Comparison of ENCODE assay signal across 11 cellular contexts in the genomic region with DNA sequence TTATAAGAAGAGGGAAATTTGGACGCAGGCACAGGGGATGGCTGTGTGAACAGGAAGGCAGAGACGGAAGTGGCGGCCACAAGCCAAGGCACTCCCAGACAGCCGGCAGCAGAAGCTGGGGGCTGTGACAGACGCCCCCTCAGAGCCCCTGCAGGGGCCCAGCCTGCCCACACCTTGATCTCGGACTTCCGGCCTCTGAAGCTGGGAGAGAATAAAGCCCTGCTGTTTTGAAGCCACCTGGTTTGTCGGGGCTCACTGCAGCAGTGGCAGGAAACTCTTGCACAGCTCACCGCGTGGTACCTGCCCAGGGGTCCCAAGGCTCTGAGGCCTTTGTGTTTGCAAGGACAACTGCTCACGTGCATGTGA. TPM values are rescaled to one million over a fixed set of nuclear protein-coding genes. Genes with fewer than 3 reads are reported as not detected.
A peak's percentile ranks its signal among the peaks of the same experiment; 100 is the strongest.
DNase-seq lines count a peak whose midpoint lies in the region; ATAC-seq, FAIRE-seq and TF ChIP-seq lines count a peak whose summit lies in the region.
"Had no signal": no experiment of that assay in that cellular context is flagged by ENCODE, and none has a peak within 500 bp of the region (broad histone marks: within the 10 kb centered on the region; RNA-seq: fewer than 3 reads in every experiment).

No MANE protein-coding gene starts in this region.

- no peaks in the 10 kb centered on the region for H3K36me3 ChIP-seq in kidney (ENCODE audit: control insufficient read depth in 1 of 2, insufficient read depth in 2 of 2, low read length in 2 of 2)

- no peak overlapping the region for H3K27ac Mint-ChIP-seq in activated T-cell treated with anti-CD3 and anti-CD28 coated beads, Interleukin-2, amount 50 U/mL, for 72 hours
- peak overlapping the region in 1 of 2 donors; percentile 57 for H3K27ac Mint-ChIP-seq in natural killer cell treated with Interleukin-12 subunit alpha and Interleukin-12 subunit beta and Interleukin-15 and Interleukin-18, amount 100 ng/mL, for 72 hours

- no peak overlapping the region for H3K9ac ChIP-seq in kidney (ENCODE audit: low read length in 2 of 2)

- H3K4me3 Mint-ChIP-seq in activated T-cell treated with anti-CD3 and anti-CD28 coated beads, Interleukin-2, amount 50 U/mL, for 72 hours: peak overlapping the region; percentile 21 to 38
- H3K4me3 Mint-ChIP-seq in natural killer cell treated with Interleukin-12 subunit alpha and Interleukin-12 subunit beta and Interleukin-15 and Interleukin-18, amount 100 ng/mL, for 72 hours: peak overlapping the region; percentile 70

- no peaks in the 10 kb centered on the region for H3K9me3 Mint-ChIP-seq in activated T-cell treated with anti-CD3 and anti-CD28 coated beads, Interleukin-2, amount 50 U/mL, for 72 hours
- no peaks in the 10 kb centered on the region for H3K9me3 Mint-ChIP-seq in natural killer cell treated with Interleukin-12 subunit alpha and Interleukin-12 subunit beta and Interleukin-15 and Interleukin-18, amount 100 ng/mL, for 72 hours

- H3K27ac ChIP-seq in HL-60 (replicated peaks) (peak overlapping the region; percentile 19; the same call in 1 of the 2 replicates), kidney (ENCODE audit: low read depth in 2 of 2, low read length in 2 of 2) (no peak overlapping the region)

- no peak for TF ChIP-seq CTCF in HL-60 (IDR thresholded peaks at IDR 0.05; ENCODE audit: insufficient read depth, low read length)
- no peak for TF ChIP-seq CTCF in kidney (IDR thresholded peaks at IDR 0.05; ENCODE audit: borderline replicate concordance, extremely low read depth, insufficient read depth)

- H3K4me1 ChIP-seq in kidney (ENCODE audit: control insufficient read depth in 1 of 2, insufficient read depth in 1 of 2, low read depth in 1 of 2, low read length in 2 of 2): no peaks in the 10 kb centered on the region

- no peak overlapping the region for H3K4me3 ChIP-seq in HL-60 (replicated peaks; ENCODE audit: insufficient read depth, low read length)
- H3K4me3 ChIP-seq in kidney (ENCODE audit: low read length in 2 of 2): no peak overlapping the region

- H3K27me3 Mint-ChIP-seq in activated T-cell treated with anti-CD3 and anti-CD28 coated beads, Interleukin-2, amount 50 U/mL, for 72 hours (ENCODE audit: low read depth): no peaks in the 10 kb centered on the region
- H3K27me3 Mint-ChIP-seq in natural killer cell treated with Interleukin-12 subunit alpha and Interleukin-12 subunit beta and Interleukin-15 and Interleukin-18, amount 100 ng/mL, for 72 hours: no peaks in the 10 kb centered on the region

- H3K36me3 Mint-ChIP-seq in activated T-cell treated with anti-CD3 and anti-CD28 coated beads, Interleukin-2, amount 50 U/mL, for 72 hours (ENCODE audit: insufficient read depth in 2 of 2): no peaks in the 10 kb centered on the region
- H3K36me3 Mint-ChIP-seq in natural killer cell treated with Interleukin-12 subunit alpha and Interleukin-12 subunit beta and Interleukin-15 and Interleukin-18, amount 100 ng/mL, for 72 hours: no peaks in the 10 kb centered on the region

- ATAC-seq in activated T-cell treated with anti-CD3 and anti-CD28 coated beads, Interleukin-2, amount 50 U/mL, for 72 hours (replicated peaks in 1 of 2): peak; percentile 28 to 32
- ATAC-seq in natural killer cell treated with Interleukin-12 subunit alpha and Interleukin-12 subunit beta and Interleukin-15 and Interleukin-18, amount 100 ng/mL, for 72 hours: no peak
- ATAC-seq in HG02588 (IDR thresholded peaks at IDR 0.05; ENCODE audit: unreplicated experiment) (no peak), HG03159 (IDR thresholded peaks at IDR 0.05; ENCODE audit: unreplicated experiment) (no peak)

- intact Hi-C loops in kidney (cut with DNase I): no loop called here

- DNase-seq in NCI-H1417 (lab: John Stamatoyannopoulos, UW) (peak in 2 of 3 experiments; percentile 41 to 56), NCI-H1417 treated with DMSO at 0.1 percent for 48 hours (lab: John Stamatoyannopoulos, UW) (no peak), HL-60 (ENCODE audit: low read depth in 1 of 2, low spot score in 1 of 2) (peak in 1 of 2 experiments; percentile 58), kidney (no peak)
- no peak for DNase-seq in activated T-cell treated with anti-CD3 and anti-CD28 coated beads, Interleukin-2, amount 50 U/mL, for 72 hours
- DNase-seq in natural killer cell treated with Interleukin-12 subunit alpha and Interleukin-12 subunit beta and Interleukin-15 and Interleukin-18, amount 100 ng/mL, for 72 hours (ENCODE audit: low spot score): no peak

- peaks cover 21% of the 10 kb centered on the region for H3K4me1 Mint-ChIP-seq in activated T-cell treated with anti-CD3 and anti-CD28 coated beads, Interleukin-2, amount 50 U/mL, for 72 hours (ENCODE audit: low read depth)
- peaks cover 13 to 18% of the 10 kb centered on the region in 2 donors for H3K4me1 Mint-ChIP-seq in natural killer cell treated with Interleukin-12 subunit alpha and Interleukin-12 subunit beta and Interleukin-15 and Interleukin-18, amount 100 ng/mL, for 72 hours (ENCODE audit: low read depth in 2 of 2)

- H3K27me3 ChIP-seq in HL-60 (ENCODE audit: insufficient read depth, poor library complexity, severe bottlenecking): no peaks in the 10 kb centered on the region

- FAIRE-seq in kidney (lab: Jason Lieb, UNC): no peak
- FAIRE-seq: A204.1, endometrium, HTR-8/SVneo had no signal

- no peaks in the 10 kb centered on the region for H3K9me3 ChIP-seq in kidney (ENCODE audit: control insufficient read depth in 1 of 2, low read length in 2 of 2)

RNA-seq across cellular contexts. Expression of a gene that starts 13.7 kb away (rescaled TPM):
- total RNA-seq in activated T-cell treated with anti-CD3 and anti-CD28 coated beads, Interleukin-2, amount 50 U/mL, for 72 hours: 1 to 10 TPM; 4.9 to 6.8 TPM
- total RNA-seq in natural killer cell treated with Interleukin-12 subunit alpha and Interleukin-12 subunit beta and Interleukin-15 and Interleukin-18, amount 100 ng/mL, for 72 hours: 1 to 10 TPM in 1 of 2 donors, under 1 TPM in 1; 0.36 to 1.6 TPM
- total RNA-seq in kidney: 10.9 TPM
- 2.8 TPM for polyA plus RNA-seq in kidney (ENCODE audit: insufficient read depth, low read depth, low replicate concordance)

RNA-seq across cellular contexts. Expression of a gene that starts 27.2 kb away (rescaled TPM):
- total RNA-seq in activated T-cell treated with anti-CD3 and anti-CD28 coated beads, Interleukin-2, amount 50 U/mL, for 72 hours: 10 to 100 TPM; 12.5 to 15.5 TPM
- total RNA-seq in natural killer cell treated with Interleukin-12 subunit alpha and Interleukin-12 subunit beta and Interleukin-15 and Interleukin-18, amount 100 ng/mL, for 72 hours: 10 to 100 TPM; 11.9 to 18.4 TPM
- total RNA-seq in kidney: 37.1 TPM
- polyA plus RNA-seq in kidney (ENCODE audit: insufficient read depth, low read depth, low replicate concordance): 72.4 TPM

RNA-seq across cellular contexts. Expression of a gene that starts 52.3 kb away (rescaled TPM):
- total RNA-seq in activated T-cell treated with anti-CD3 and anti-CD28 coated beads, Interleukin-2, amount 50 U/mL, for 72 hours: 10 to 100 TPM; 39.9 TPM
- total RNA-seq in natural killer cell treated with Interleukin-12 subunit alpha and Interleukin-12 subunit beta and Interleukin-15 and Interleukin-18, amount 100 ng/mL, for 72 hours: 10 to 100 TPM; 27.6 to 51.3 TPM
- total RNA-seq in kidney: 18.4 TPM
- polyA plus RNA-seq in kidney (ENCODE audit: insufficient read depth, low read depth, low replicate concordance): 19.6 TPM

RNA-seq across cellular contexts. Expression of a gene that starts 54.7 kb away (rescaled TPM):
- total RNA-seq in activated T-cell treated with anti-CD3 and anti-CD28 coated beads, Interleukin-2, amount 50 U/mL, for 72 hours: 1 to 10 TPM in 1 of 2 donors, under 1 TPM in 1; 0.65 to 1.3 TPM
- 1 to 10 TPM; 1.5 to 5.7 TPM for total RNA-seq in natural killer cell treated with Interleukin-12 subunit alpha and Interleukin-12 subunit beta and Interleukin-15 and Interleukin-18, amount 100 ng/mL, for 72 hours
- total RNA-seq in kidney: 0.54 TPM
- not detected for polyA plus RNA-seq in kidney (ENCODE audit: insufficient read depth, low read depth, low replicate concordance)

Comparison
In these comparisons a context has a peak if more than half of its experiments do, and no peak if none do; other contexts are left out.
1. DNase-seq: peak in NCI-H1417 (2 of 3); none in NCI-H1417 treated with DMSO at 0.1 percent for 48 hours (single experiment), activated T-cell treated with anti-CD3 and anti-CD28 coated beads, Interleukin-2, amount 50 U/mL, for 72 hours (0 of 2), natural killer cell treated with Interleukin-12 subunit alpha and Interleukin-12 subunit beta and Interleukin-15 and Interleukin-18, amount 100 ng/mL, for 72 hours (single experiment) and kidney (single experiment).
2. ATAC-seq: peak in activated T-cell treated with anti-CD3 and anti-CD28 coated beads, Interleukin-2, amount 50 U/mL, for 72 hours (2 of 2); none in natural killer cell treated with Interleukin-12 subunit alpha and Interleukin-12 subunit beta and Interleukin-15 and Interleukin-18, amount 100 ng/mL, for 72 hours (0 of 2), HG02588 (single experiment) and HG03159 (single experiment).